12 cellular contexts compared by ENCODE assay signal in genomic region chr18:9086624-9087023, GRCh38.
"Had no signal": no experiment of that assay in that cellular context is flagged by ENCODE, and none has a peak within 500 bp of the region (broad histone marks: within the 10 kb centered on the region; RNA-seq: fewer than 3 reads in every experiment).

No MANE protein-coding gene starts in this region.

- H3K36me3 ChIP-seq: ovary, SJCRH30, WERI-Rb-1 had no signal

- H3K4me3 Mint-ChIP-seq: stimulated activated memory B cell treated with anti-CD40 and anti-IgM and Interleukin-4, amounts not matched to agents 10 μg/mL and 1 μg/mL and 100 μg/mL, for 72 hours; T-helper 1 cell treated with Interleukin-12 subunit alpha and Interleukin-12 subunit beta and Interleukin-4 antibody, amounts not matched to agents 30 μg/mL and 1 μg/mL, for 36 hours had no signal

- H3K36me3 Mint-ChIP-seq: stimulated activated memory B cell treated with anti-CD40 and anti-IgM and Interleukin-4, amounts not matched to agents 10 μg/mL and 1 μg/mL and 100 μg/mL, for 72 hours had no signal

- H3K27me3 ChIP-seq: body of pancreas, dorsolateral prefrontal cortex, ovary, SJCRH30 had no signal

- H3K9me3 ChIP-seq: body of pancreas, ovary, SJCRH30 had no signal

- DNase-seq: activated CD8-positive, alpha-beta memory T cell treated with anti-CD3 and anti-CD28 coated beads for 24 hours; activated effector memory CD4-positive, alpha-beta T cell treated with Interleukin-2 at 50 U/mL for 16 hours; body of pancreas; dorsolateral prefrontal cortex; left ventricle myocardium superior; ovary; SJCRH30; stimulated activated CD4-positive, alpha-beta T cell treated with anti-CD3 and anti-CD28 coated beads, Interleukin-4, amount 100 ng/mL, for 24 hours; WERI-Rb-1 had no signal

- H3K4me1 ChIP-seq: body of pancreas, SJCRH30 had no signal

- H3K27ac ChIP-seq: body of pancreas, dorsolateral prefrontal cortex, ovary, SJCRH30, WERI-Rb-1 had no signal

- H3K9me3 Mint-ChIP-seq: stimulated activated memory B cell treated with anti-CD40 and anti-IgM and Interleukin-4, amounts not matched to agents 10 μg/mL and 1 μg/mL and 100 μg/mL, for 72 hours; T-helper 1 cell treated with Interleukin-12 subunit alpha and Interleukin-12 subunit beta and Interleukin-4 antibody, amounts not matched to agents 30 μg/mL and 1 μg/mL, for 36 hours had no signal

- H3K27ac Mint-ChIP-seq: stimulated activated memory B cell treated with anti-CD40 and anti-IgM and Interleukin-4, amounts not matched to agents 10 μg/mL and 1 μg/mL and 100 μg/mL, for 72 hours had no signal

- H3K4me3 ChIP-seq: body of pancreas, dorsolateral prefrontal cortex, ovary, SJCRH30 had no signal

- H3K27me3 Mint-ChIP-seq: stimulated activated memory B cell treated with anti-CD40 and anti-IgM and Interleukin-4, amounts not matched to agents 10 μg/mL and 1 μg/mL and 100 μg/mL, for 72 hours had no signal

- ATAC-seq: body of pancreas; left ventricle myocardium superior; sciatic nerve; stimulated activated memory B cell treated with anti-CD40 and anti-IgM and Interleukin-4, amounts not matched to agents 10 μg/mL and 1 μg/mL and 100 μg/mL, for 72 hours had no signal
